ENCODE assay signal across 8 cellular contexts in the genomic region with DNA sequence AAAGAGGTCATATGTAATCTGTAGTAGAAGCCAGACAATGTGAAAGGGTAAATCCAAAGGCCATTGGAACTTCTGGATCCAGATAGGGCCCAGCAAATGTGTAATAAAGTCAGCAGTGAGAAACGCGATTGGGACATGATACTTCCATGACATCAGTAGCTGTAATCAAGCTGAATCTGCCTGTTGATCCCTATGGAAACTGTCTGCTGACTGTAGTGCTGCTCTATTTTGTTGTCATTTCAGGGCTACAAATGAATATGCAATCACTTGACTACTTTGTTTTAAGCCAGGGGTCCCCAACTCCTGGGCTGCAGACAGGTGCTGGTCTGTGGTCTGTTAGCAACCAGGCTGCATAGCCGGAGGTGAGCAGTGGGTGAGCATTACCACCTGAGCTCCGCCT. TPM values are rescaled to one million over a fixed set of nuclear protein-coding genes. Genes with fewer than 3 reads are reported as not detected.
"Had no signal": no experiment of that assay in that cellular context is flagged by ENCODE, and none has a peak within 500 bp of the region (broad histone marks: within the 10 kb centered on the region; RNA-seq: fewer than 3 reads in every experiment).

No MANE protein-coding gene starts in this region.

- H3K27ac ChIP-seq: GM23248, HL-60 had no signal

- H2AFZ ChIP-seq: GM23248 had no signal

- H3K36me3 ChIP-seq: HAP-1 had no signal

- H3K4me1 ChIP-seq: HAP-1 had no signal

- ATAC-seq: HCT116, HepG2 had no signal

- H3K4me3 ChIP-seq: GM23248, HAP-1 had no signal

- H3K9me3 ChIP-seq: HAP-1 had no signal

- DNase-seq: GM23248, GOT3, H7 had no signal

RNA-seq across cellular contexts. Expression of a gene that starts 46.0 kb away (rescaled TPM):
- total RNA-seq: HT1080 had no signal
